1 cellular context compared by ENCODE assay signal in the genomic region with DNA sequence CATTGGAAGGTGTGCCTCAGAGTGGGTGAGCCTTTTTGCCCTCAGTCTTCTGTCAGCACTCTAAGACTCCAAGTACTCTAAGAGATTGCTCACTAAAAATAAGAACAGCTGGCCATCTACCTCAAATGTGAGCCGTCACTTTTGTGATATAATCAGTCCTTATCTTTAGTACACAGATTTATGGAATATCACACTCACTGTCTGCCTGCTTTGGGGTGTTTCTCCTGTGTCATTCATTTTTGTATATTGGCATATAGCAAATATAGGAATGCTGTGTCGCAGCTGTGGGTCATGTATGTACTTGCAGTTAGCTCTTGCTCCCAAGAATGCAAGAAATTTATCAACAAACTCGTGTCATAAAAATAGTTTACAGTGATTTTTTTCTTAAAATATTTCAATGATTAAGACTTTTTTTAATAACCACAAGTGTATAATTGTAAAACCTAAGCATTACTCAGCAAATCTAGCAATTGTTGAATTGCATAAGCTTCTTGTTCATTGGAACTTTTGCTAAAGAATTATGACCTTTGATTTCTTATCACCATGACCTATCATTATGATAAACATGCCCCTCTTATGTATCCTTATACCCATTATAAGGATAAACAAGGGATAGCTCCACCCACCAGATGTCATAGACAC.
TF ChIP-seq lines count a peak whose summit lies in the region.

No MANE protein-coding gene starts in this region.

TF ChIP-seq in K562, 482 proteins besides CTCF, POLR2A, EP300 and RAD21 (continued from another document and continues in another):
- TF ChIP-seq, protein P1, sequence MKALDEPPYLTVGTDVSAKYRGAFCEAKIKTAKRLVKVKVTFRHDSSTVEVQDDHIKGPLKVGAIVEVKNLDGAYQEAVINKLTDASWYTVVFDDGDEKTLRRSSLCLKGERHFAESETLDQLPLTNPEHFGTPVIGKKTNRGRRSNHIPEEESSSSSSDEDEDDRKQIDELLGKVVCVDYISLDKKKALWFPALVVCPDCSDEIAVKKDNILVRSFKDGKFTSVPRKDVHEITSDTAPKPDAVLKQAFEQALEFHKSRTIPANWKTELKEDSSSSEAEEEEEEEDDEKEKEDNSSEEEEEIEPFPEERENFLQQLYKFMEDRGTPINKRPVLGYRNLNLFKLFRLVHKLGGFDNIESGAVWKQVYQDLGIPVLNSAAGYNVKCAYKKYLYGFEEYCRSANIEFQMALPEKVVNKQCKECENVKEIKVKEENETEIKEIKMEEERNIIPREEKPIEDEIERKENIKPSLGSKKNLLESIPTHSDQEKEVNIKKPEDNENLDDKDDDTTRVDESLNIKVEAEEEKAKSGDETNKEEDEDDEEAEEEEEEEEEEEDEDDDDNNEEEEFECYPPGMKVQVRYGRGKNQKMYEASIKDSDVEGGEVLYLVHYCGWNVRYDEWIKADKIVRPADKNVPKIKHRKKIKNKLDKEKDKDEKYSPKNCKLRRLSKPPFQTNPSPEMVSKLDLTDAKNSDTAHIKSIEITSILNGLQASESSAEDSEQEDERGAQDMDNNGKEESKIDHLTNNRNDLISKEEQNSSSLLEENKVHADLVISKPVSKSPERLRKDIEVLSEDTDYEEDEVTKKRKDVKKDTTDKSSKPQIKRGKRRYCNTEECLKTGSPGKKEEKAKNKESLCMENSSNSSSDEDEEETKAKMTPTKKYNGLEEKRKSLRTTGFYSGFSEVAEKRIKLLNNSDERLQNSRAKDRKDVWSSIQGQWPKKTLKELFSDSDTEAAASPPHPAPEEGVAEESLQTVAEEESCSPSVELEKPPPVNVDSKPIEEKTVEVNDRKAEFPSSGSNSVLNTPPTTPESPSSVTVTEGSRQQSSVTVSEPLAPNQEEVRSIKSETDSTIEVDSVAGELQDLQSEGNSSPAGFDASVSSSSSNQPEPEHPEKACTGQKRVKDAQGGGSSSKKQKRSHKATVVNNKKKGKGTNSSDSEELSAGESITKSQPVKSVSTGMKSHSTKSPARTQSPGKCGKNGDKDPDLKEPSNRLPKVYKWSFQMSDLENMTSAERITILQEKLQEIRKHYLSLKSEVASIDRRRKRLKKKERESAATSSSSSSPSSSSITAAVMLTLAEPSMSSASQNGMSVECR (CRISPR knock-in tag; IDR thresholded peaks at IDR 0.05): no peak
- TF ChIP-seq MCM2 (IDR thresholded peaks at IDR 0.05; ENCODE audit: low read depth): no peak
- TF ChIP-seq, protein P2, sequence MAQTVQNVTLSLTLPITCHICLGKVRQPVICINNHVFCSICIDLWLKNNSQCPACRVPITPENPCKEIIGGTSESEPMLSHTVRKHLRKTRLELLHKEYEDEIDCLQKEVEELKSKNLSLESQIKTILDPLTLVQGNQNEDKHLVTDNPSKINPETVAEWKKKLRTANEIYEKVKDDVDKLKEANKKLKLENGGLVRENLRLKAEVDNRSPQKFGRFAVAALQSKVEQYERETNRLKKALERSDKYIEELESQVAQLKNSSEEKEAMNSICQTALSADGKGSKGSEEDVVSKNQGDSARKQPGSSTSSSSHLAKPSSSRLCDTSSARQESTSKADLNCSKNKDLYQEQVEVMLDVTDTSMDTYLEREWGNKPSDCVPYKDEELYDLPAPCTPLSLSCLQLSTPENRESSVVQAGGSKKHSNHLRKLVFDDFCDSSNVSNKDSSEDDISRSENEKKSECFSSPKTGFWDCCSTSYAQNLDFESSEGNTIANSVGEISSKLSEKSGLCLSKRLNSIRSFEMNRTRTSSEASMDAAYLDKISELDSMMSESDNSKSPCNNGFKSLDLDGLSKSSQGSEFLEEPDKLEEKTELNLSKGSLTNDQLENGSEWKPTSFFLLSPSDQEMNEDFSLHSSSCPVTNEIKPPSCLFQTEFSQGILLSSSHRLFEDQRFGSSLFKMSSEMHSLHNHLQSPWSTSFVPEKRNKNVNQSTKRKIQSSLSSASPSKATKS (CRISPR knock-in tag; IDR thresholded peaks at IDR 0.05): no peak
- TF ChIP-seq DACH1 (IDR thresholded peaks at IDR 0.05; ENCODE audit: partially characterized antibody): no peak
- no peak for TF ChIP-seq CHD1 (IDR thresholded peaks at IDR 0.05; ENCODE audit: low read length)
- TF ChIP-seq, protein P3, sequence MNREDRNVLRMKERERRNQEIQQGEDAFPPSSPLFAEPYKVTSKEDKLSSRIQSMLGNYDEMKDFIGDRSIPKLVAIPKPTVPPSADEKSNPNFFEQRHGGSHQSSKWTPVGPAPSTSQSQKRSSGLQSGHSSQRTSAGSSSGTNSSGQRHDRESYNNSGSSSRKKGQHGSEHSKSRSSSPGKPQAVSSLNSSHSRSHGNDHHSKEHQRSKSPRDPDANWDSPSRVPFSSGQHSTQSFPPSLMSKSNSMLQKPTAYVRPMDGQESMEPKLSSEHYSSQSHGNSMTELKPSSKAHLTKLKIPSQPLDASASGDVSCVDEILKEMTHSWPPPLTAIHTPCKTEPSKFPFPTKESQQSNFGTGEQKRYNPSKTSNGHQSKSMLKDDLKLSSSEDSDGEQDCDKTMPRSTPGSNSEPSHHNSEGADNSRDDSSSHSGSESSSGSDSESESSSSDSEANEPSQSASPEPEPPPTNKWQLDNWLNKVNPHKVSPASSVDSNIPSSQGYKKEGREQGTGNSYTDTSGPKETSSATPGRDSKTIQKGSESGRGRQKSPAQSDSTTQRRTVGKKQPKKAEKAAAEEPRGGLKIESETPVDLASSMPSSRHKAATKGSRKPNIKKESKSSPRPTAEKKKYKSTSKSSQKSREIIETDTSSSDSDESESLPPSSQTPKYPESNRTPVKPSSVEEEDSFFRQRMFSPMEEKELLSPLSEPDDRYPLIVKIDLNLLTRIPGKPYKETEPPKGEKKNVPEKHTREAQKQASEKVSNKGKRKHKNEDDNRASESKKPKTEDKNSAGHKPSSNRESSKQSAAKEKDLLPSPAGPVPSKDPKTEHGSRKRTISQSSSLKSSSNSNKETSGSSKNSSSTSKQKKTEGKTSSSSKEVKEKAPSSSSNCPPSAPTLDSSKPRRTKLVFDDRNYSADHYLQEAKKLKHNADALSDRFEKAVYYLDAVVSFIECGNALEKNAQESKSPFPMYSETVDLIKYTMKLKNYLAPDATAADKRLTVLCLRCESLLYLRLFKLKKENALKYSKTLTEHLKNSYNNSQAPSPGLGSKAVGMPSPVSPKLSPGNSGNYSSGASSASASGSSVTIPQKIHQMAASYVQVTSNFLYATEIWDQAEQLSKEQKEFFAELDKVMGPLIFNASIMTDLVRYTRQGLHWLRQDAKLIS (CRISPR knock-in tag; IDR thresholded peaks at IDR 0.05): no peak
- no peak for TF ChIP-seq ZNF75A (CRISPR knock-in tag; IDR thresholded peaks at IDR 0.05)
- TF ChIP-seq SMARCC2 (IDR thresholded peaks at IDR 0.05; ENCODE audit: low read depth): no peak
- no peak for TF ChIP-seq RBM17 (IDR thresholded peaks at IDR 0.05; ENCODE audit: borderline replicate concordance, low read depth, low read length)
- TF ChIP-seq TEAD4 (IDR thresholded peaks at IDR 0.05; ENCODE audit: low read length): peak; percentile 68
- no peak for TF ChIP-seq TEAD4 (CRISPR knock-in tag; IDR thresholded peaks at IDR 0.05; ENCODE audit: borderline replicate concordance)
- TF ChIP-seq, protein P4, sequence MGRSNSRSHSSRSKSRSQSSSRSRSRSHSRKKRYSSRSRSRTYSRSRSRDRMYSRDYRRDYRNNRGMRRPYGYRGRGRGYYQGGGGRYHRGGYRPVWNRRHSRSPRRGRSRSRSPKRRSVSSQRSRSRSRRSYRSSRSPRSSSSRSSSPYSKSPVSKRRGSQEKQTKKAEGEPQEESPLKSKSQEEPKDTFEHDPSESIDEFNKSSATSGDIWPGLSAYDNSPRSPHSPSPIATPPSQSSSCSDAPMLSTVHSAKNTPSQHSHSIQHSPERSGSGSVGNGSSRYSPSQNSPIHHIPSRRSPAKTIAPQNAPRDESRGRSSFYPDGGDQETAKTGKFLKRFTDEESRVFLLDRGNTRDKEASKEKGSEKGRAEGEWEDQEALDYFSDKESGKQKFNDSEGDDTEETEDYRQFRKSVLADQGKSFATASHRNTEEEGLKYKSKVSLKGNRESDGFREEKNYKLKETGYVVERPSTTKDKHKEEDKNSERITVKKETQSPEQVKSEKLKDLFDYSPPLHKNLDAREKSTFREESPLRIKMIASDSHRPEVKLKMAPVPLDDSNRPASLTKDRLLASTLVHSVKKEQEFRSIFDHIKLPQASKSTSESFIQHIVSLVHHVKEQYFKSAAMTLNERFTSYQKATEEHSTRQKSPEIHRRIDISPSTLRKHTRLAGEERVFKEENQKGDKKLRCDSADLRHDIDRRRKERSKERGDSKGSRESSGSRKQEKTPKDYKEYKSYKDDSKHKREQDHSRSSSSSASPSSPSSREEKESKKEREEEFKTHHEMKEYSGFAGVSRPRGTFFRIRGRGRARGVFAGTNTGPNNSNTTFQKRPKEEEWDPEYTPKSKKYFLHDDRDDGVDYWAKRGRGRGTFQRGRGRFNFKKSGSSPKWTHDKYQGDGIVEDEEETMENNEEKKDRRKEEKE (IDR thresholded peaks at IDR 0.05; ENCODE audit: borderline replicate concordance in 1 of 2, control insufficient read depth in 1 of 2, low read depth in 2 of 2, low read length in 1 of 2): no peak
- TF ChIP-seq, protein P5, sequence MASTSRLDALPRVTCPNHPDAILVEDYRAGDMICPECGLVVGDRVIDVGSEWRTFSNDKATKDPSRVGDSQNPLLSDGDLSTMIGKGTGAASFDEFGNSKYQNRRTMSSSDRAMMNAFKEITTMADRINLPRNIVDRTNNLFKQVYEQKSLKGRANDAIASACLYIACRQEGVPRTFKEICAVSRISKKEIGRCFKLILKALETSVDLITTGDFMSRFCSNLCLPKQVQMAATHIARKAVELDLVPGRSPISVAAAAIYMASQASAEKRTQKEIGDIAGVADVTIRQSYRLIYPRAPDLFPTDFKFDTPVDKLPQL (IDR thresholded peaks at IDR 0.05; ENCODE audit: extremely low read depth, insufficient read length): no peak
- TF ChIP-seq BDP1 (IDR thresholded peaks at IDR 0.05; ENCODE audit: insufficient read depth, insufficient read length): no peak
- TF ChIP-seq, protein P6, sequence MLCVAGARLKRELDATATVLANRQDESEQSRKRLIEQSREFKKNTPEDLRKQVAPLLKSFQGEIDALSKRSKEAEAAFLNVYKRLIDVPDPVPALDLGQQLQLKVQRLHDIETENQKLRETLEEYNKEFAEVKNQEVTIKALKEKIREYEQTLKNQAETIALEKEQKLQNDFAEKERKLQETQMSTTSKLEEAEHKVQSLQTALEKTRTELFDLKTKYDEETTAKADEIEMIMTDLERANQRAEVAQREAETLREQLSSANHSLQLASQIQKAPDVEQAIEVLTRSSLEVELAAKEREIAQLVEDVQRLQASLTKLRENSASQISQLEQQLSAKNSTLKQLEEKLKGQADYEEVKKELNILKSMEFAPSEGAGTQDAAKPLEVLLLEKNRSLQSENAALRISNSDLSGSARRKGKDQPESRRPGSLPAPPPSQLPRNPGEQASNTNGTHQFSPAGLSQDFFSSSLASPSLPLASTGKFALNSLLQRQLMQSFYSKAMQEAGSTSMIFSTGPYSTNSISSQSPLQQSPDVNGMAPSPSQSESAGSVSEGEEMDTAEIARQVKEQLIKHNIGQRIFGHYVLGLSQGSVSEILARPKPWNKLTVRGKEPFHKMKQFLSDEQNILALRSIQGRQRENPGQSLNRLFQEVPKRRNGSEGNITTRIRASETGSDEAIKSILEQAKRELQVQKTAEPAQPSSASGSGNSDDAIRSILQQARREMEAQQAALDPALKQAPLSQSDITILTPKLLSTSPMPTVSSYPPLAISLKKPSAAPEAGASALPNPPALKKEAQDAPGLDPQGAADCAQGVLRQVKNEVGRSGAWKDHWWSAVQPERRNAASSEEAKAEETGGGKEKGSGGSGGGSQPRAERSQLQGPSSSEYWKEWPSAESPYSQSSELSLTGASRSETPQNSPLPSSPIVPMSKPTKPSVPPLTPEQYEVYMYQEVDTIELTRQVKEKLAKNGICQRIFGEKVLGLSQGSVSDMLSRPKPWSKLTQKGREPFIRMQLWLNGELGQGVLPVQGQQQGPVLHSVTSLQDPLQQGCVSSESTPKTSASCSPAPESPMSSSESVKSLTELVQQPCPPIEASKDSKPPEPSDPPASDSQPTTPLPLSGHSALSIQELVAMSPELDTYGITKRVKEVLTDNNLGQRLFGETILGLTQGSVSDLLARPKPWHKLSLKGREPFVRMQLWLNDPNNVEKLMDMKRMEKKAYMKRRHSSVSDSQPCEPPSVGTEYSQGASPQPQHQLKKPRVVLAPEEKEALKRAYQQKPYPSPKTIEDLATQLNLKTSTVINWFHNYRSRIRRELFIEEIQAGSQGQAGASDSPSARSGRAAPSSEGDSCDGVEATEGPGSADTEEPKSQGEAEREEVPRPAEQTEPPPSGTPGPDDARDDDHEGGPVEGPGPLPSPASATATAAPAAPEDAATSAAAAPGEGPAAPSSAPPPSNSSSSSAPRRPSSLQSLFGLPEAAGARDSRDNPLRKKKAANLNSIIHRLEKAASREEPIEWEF (CRISPR knock-in tag; IDR thresholded peaks at IDR 0.05): no peak
- no peak for TF ChIP-seq ZNF217 (CRISPR knock-in tag; IDR thresholded peaks at IDR 0.05)
- TF ChIP-seq U2AF2 (optimal IDR thresholded peaks at IDR 0.05; ENCODE audit: low read depth, low read length): no peak
- no peak for TF ChIP-seq ZNF146 (CRISPR knock-in tag; IDR thresholded peaks at IDR 0.05; ENCODE audit: unreplicated experiment)
- TF ChIP-seq SIN3A (IDR thresholded peaks at IDR 0.05; ENCODE audit: borderline replicate concordance in 2 of 2, control insufficient read depth in 1 of 2, low read depth in 2 of 2, low read length in 2 of 2): no peak
- TF ChIP-seq, protein P7, sequence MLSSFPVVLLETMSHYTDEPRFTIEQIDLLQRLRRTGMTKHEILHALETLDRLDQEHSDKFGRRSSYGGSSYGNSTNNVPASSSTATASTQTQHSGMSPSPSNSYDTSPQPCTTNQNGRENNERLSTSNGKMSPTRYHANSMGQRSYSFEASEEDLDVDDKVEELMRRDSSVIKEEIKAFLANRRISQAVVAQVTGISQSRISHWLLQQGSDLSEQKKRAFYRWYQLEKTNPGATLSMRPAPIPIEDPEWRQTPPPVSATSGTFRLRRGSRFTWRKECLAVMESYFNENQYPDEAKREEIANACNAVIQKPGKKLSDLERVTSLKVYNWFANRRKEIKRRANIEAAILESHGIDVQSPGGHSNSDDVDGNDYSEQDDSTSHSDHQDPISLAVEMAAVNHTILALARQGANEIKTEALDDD (IDR thresholded peaks at IDR 0.05): no peak
